8 cellular contexts compared by ENCODE assay signal in the genomic region with DNA sequence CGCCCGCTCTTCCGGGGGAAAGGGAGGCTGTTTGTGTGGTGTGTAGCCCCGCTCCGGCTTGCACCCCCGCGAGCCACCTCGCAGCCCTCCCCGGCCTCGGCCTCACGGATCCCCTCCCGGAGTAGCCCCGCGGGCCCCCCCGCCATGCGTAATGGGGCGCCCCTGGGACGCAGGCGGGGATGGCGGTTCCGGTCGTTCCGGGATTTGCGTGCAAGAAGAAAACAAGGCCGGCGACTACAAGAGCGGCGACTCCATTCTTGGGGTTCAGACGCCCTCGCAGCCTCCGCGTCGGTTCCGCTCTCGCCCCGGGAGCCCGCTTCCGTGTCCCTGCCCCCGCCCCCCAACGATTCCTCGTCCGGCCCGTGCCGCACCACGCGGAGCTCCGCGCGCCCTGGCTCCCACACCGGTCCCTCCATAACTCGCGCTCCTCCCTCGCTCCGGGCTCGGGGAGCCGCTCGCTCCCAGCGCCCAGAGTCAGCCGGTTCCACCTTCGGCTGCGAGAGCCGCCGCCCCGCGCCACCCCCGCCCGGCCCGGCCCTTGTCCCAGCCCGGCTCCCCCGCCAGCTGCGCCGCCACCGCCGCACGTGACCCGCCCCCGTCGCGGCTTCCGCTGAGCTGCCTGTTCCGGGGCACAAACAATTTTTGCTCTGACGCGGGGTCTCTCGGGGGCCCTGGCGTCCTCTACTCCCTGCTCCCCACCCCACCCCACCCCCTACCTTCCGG.
DNase-seq lines count a peak whose midpoint lies in the region; ATAC-seq, FAIRE-seq and TF ChIP-seq lines count a peak whose summit lies in the region.

No MANE protein-coding gene starts in this region.

- H3K9me3 ChIP-seq in KOPT-K1 (ENCODE audit: insufficient read depth, low read length, poor library complexity, severe bottlenecking) (no peaks in the 10 kb centered on the region), H1 (ENCODE audit: insufficient read depth in 2 of 2, low read depth in 1 of 2, low read length in 1 of 2) (no peaks in the 10 kb centered on the region)

- H4K5ac ChIP-seq in H1 (ENCODE audit: insufficient read length, low read depth, low read length): peak overlapping the region; percentile 88

- peak overlapping the region; percentile 89 for H4K8ac ChIP-seq in H1 (ENCODE audit: extremely low read depth, insufficient read depth, low read length)

- H3K27ac Mint-ChIP-seq in activated CD4-positive, alpha-beta memory T cell treated with anti-CD3 and anti-CD28 coated beads, Interleukin-2, amount 10 ng/mL, durations not matched to agents 7 days and 5 days: peak overlapping the region; percentile 97

- peak overlapping the region; percentile 77 for H3K56ac ChIP-seq in H1 (replicated peaks; ENCODE audit: insufficient read length, low read depth, low read length)

- peak overlapping the region; percentile 84; the same call in 1 of the 2 replicates for H2BK5ac ChIP-seq in H1 (ENCODE audit: low read depth, low read length)

- no peak overlapping the region for H2BK15ac ChIP-seq in H1 (ENCODE audit: low read length)

- H3K18ac ChIP-seq in H1 (ENCODE audit: extremely low read depth, low read length): peak overlapping the region; percentile 98

- CTCF ChIA-PET in activated CD4-positive, alpha-beta memory T cell treated with anti-CD3 and anti-CD28 coated beads, Interleukin-2, amount 10 ng/mL, durations not matched to agents 7 days and 5 days (lab: Charles Lee): interaction anchor here (1.3 kb wide), 1 partner anchor 9 kb away, joined by 3 read pairs; no protein-coding TSS in a partner anchor
- CTCF ChIA-PET in H1 (lab: Charles Lee; ENCODE audit: partially characterized antibody): interaction anchor here (0.8 to 1.5 kb wide), 2 partner anchors 20 to 44 kb away, joined by 3 to 5 read pairs; no protein-coding TSS in a partner anchor

- H3K4me1 ChIP-seq in ACC112 (ENCODE audit: control insufficient read depth, insufficient read depth, low read length, unreplicated experiment): peaks cover 17% of the 10 kb centered on the region
- H3K4me1 ChIP-seq in H1 (replicated peaks in 1 of 4; ENCODE audit: control insufficient read depth in 3 of 4, insufficient read depth in 4 of 4, low read length in 3 of 4): peaks cover 0 to 19% (median 8%) of the 10 kb centered on the region in 4 experiments; a peak in 6 of 7 replicates

- TF ChIP-seq POLR2A in H1 (IDR thresholded peaks at IDR 0.05; ENCODE audit: control extremely low read depth in 1 of 2, low read depth in 2 of 2, low read length in 2 of 2): peak in 1 of 2 experiments; percentile 56; a peak in 1 of 3 replicates

- peak overlapping the region; percentile 50 for H2AFZ ChIP-seq in ACC112 (ENCODE audit: low read length, unreplicated experiment)
- no peak overlapping the region for H2AFZ ChIP-seq in H1 (ENCODE audit: low read length)

- no peaks in the 10 kb centered on the region for H4K20me1 ChIP-seq in H1 (replicated peaks in 1 of 2; ENCODE audit: control insufficient read depth in 1 of 2, insufficient read depth in 2 of 2, low read length in 2 of 2)

- peaks cover 3% of the 10 kb centered on the region for H3K9me3 Mint-ChIP-seq in activated CD4-positive, alpha-beta memory T cell treated with anti-CD3 and anti-CD28 coated beads, Interleukin-2, amount 10 ng/mL, durations not matched to agents 7 days and 5 days

- H3K9ac ChIP-seq in H1 (replicated peaks in 1 of 4; ENCODE audit: extremely low read depth in 1 of 4, low read depth in 3 of 4, low read length in 3 of 4): peak overlapping the region; percentile 30 to 85 (median 64); a peak in 5 of 7 replicates

- H2BK120ac ChIP-seq in H1 (replicated peaks; ENCODE audit: low read depth, low read length): peak overlapping the region; percentile 38

- H3K27me3 ChIP-seq in ACC112 (ENCODE audit: insufficient read depth, low read length) (no peaks in the 10 kb centered on the region), H1 (replicated peaks in 1 of 4; ENCODE audit: control insufficient read depth in 3 of 4, extremely low read depth in 1 of 4, insufficient read depth in 3 of 4, low read length in 3 of 4) (peaks cover 0 to 7% (median 0%) of the 10 kb centered on the region in 4 experiments; a peak in 2 of 7 replicates)

- POLR2A ChIA-PET in activated CD4-positive, alpha-beta memory T cell treated with anti-CD3 and anti-CD28 coated beads, Interleukin-2, amount 10 ng/mL, durations not matched to agents 7 days and 5 days (lab: Charles Lee): interaction anchor here (0.6 to 16.9 kb wide), 27 partner anchors 8 to 1372 kb away, joined by 3 to 387 read pairs (median 3); partner anchors contain the start of gene BCOR
- POLR2A ChIA-PET in H1 (lab: Charles Lee; ENCODE audit: partially characterized antibody): interaction anchor here (0.8 to 2.3 kb wide), 13 partner anchors 8 to 120 kb away, joined by 3 to 16 read pairs (median 5); partner anchors contain the start of gene BCOR

- TF ChIP-seq CTCF in H1 (IDR thresholded peaks at IDR 0.05; ENCODE audit: control extremely low read depth in 1 of 3, insufficient read depth in 1 of 3, low read depth in 1 of 3, low read length in 3 of 3): no peak

- H3K79me2 ChIP-seq in ACC112 (ENCODE audit: control insufficient read depth, insufficient read depth, low read length, unreplicated experiment) (peaks cover 11% of the 10 kb centered on the region), H1 (ENCODE audit: control insufficient read depth in 1 of 2, insufficient read depth in 2 of 2, low read length in 2 of 2) (peaks cover 0 to 23% of the 10 kb centered on the region in 2 experiments; a peak in 2 of 4 replicates)

- peak overlapping the region; percentile 83 for H3K4me3 Mint-ChIP-seq in activated CD4-positive, alpha-beta memory T cell treated with anti-CD3 and anti-CD28 coated beads, Interleukin-2, amount 10 ng/mL, durations not matched to agents 7 days and 5 days

- peak overlapping the region; percentile 93 for H4K91ac ChIP-seq in H1 (replicated peaks; ENCODE audit: insufficient read length, low read length)

- peak overlapping the region; percentile 81 for H3K27ac ChIP-seq in ACC112 (ENCODE audit: low read depth, low read length)
- peak overlapping the region; percentile 89 for H3K27ac ChIP-seq in KOPT-K1 (ENCODE audit: low read depth, low read length, poor library complexity, severe bottlenecking)
- peak overlapping the region; percentile 88 for H3K27ac ChIP-seq in H1 (ENCODE audit: low read depth, low read length)

- WGBS in H1 (ENCODE audit: extremely low coverage in 1 of 2, insufficient coverage in 1 of 2, insufficient read length in 1 of 2, insufficient replicate concordance in 2 of 2, low coverage in 1 of 2, low lambda C conversion rate in 2 of 2, missing lambda C conversion rate in 1 of 2), 2 experiments: 3% methylated on average over 7 of the region's 86 CpGs; no CpG with 5 or more reads in 1 of the 2 experiments

- peak; percentile 30 for ATAC-seq in GM18867 (IDR thresholded peaks at IDR 0.05; ENCODE audit: unreplicated experiment)

- H3K27me3 Mint-ChIP-seq in activated CD4-positive, alpha-beta memory T cell treated with anti-CD3 and anti-CD28 coated beads, Interleukin-2, amount 10 ng/mL, durations not matched to agents 7 days and 5 days: no peaks in the 10 kb centered on the region

- H2BK12ac ChIP-seq in H1 (ENCODE audit: low read depth, low read length): no peak overlapping the region; the same call in 1 of the 2 replicates

- peak; percentile 75 for DNase-seq in activated CD4-positive, alpha-beta memory T cell treated with anti-CD3 and anti-CD28 coated beads, Interleukin-2, amount 10 ng/mL, durations not matched to agents 7 days and 5 days
- DNase-seq in H1 (ENCODE audit: low read depth in 1 of 2, low spot score in 2 of 2) (peak in 1 of 2 experiments; percentile 56), mucosa of gallbladder (ENCODE audit: low spot score) (peak; percentile 56), epidermal melanocyte (ENCODE audit: insufficient read length, low spot score) (no peak)
- peak; percentile 80 for DNase-seq in stimulated activated naive CD4-positive, alpha-beta T cell treated with Interleukin-2 at 50 U/mL for 16 hours (lab: John Stamatoyannopoulos, UW)

- H3K4me3 ChIP-seq in ACC112 (ENCODE audit: low read depth, low read length) (peak overlapping the region; percentile 84), H1 (ENCODE audit: extremely low read depth in 1 of 4, insufficient read depth in 2 of 4, low read depth in 3 of 4, low read length in 4 of 4) (peak overlapping the region; percentile 56 to 69 (median 61))

- FAIRE-seq in H1 (lab: Jason Lieb, UNC): no peak

- no peak overlapping the region for H2BK20ac ChIP-seq in H1 (ENCODE audit: low read length)

- no peaks in the 10 kb centered on the region for H3K36me3 Mint-ChIP-seq in activated CD4-positive, alpha-beta memory T cell treated with anti-CD3 and anti-CD28 coated beads, Interleukin-2, amount 10 ng/mL, durations not matched to agents 7 days and 5 days (ENCODE audit: low read depth)

- H3K4me2 ChIP-seq in H1 (ENCODE audit: insufficient read depth in 1 of 2, low read depth in 2 of 2, low read length in 2 of 2): peak overlapping the region; percentile 64 to 83

- no peak overlapping the region for H3K14ac ChIP-seq in H1 (ENCODE audit: insufficient read length)

- TF ChIP-seq EP300 in H1 (IDR thresholded peaks at IDR 0.05; ENCODE audit: borderline replicate concordance in 1 of 2, low read depth in 2 of 2, low read length in 2 of 2): no peak

- H3K36me3 ChIP-seq in ACC112 (ENCODE audit: insufficient read depth, low read length) (no peaks in the 10 kb centered on the region), KOPT-K1 (ENCODE audit: insufficient read depth, low read length) (no peaks in the 10 kb centered on the region), H1 (ENCODE audit: control insufficient read depth in 2 of 4, insufficient read depth in 4 of 4, low read length in 3 of 4) (no peaks in the 10 kb centered on the region)

- H3K23me2 ChIP-seq in H1 (ENCODE audit: low read depth, low read length): peaks cover 7% of the 10 kb centered on the region; the same call in 1 of the 2 replicates

- peaks cover 28% of the 10 kb centered on the region for H3K4me1 Mint-ChIP-seq in activated CD4-positive, alpha-beta memory T cell treated with anti-CD3 and anti-CD28 coated beads, Interleukin-2, amount 10 ng/mL, durations not matched to agents 7 days and 5 days

- H3K4ac ChIP-seq in H1 (replicated peaks; ENCODE audit: insufficient read length, low read depth, low read length): peak overlapping the region; percentile 94

- no peak for TF ChIP-seq RAD21 in H1 (IDR thresholded peaks at IDR 0.05 in 1 of 2, conservative IDR thresholded peaks at IDR 0.05 in 1 of 2; ENCODE audit: low read depth in 2 of 2, low read length in 2 of 2)

- H3K79me1 ChIP-seq in H1 (ENCODE audit: low read depth, low read length): no peaks in the 10 kb centered on the region

- H2AK5ac ChIP-seq in H1 (ENCODE audit: low read depth, low read length): no peak overlapping the region; the same call in 1 of the 2 replicates

- H3K23ac ChIP-seq in H1 (ENCODE audit: insufficient read length): no peak overlapping the region

TF ChIP-seq in H1, 55 proteins besides CTCF, POLR2A, EP300 and RAD21 (continues in another document):
- no peak for TF ChIP-seq HDAC6 (IDR thresholded peaks at IDR 0.05; ENCODE audit: low read depth, low read length)
- TF ChIP-seq KDM1A (IDR thresholded peaks at IDR 0.05; ENCODE audit: borderline replicate concordance, low read length): no peak
- peak; percentile 24; the same call in 1 of the 2 replicates for TF ChIP-seq TAF1 (IDR thresholded peaks at IDR 0.05; ENCODE audit: low read depth, low read length)
